16 cellular contexts compared by ENCODE assay signal in the genomic region with DNA sequence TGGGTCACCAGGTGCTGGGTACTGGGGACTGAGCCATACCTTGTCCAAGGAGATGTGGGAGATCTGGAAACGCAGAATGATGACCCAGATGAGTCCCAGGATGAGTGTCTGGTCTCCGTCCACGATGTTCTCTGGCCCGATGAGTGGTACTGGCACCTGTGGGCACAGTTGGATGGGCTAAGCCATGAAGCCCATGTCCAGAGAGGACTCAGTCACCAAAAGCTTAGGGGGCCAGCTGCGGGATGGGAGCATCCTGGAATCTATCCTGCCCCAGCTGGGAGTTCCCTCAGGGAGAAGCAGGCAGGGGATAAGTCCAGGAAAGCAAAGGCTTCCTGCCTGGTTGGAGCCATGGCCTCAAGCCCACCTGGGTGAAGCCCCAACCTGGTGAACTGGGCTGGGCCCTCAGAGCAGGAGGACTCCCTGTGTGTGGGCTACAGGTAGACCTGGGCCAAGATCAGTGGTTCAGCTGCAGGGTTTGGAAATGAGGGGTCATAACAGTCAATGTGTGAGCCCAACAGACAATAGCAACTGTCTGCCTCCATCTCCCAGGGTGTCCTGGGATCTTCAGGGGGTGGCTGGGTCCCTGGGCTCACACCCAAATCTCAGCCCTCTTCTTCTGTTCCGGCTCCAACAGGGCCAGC. TPM values are rescaled to one million over a fixed set of nuclear protein-coding genes. Genes with fewer than 3 reads are reported as not detected.
A peak's percentile ranks its signal among the peaks of the same experiment; 100 is the strongest.
DNase-seq lines count a peak whose midpoint lies in the region; ATAC-seq and TF ChIP-seq lines count a peak whose summit lies in the region.
"Had no signal": no experiment of that assay in that cellular context is flagged by ENCODE, and none has a peak within 500 bp of the region (broad histone marks: within the 10 kb centered on the region; RNA-seq: fewer than 3 reads in every experiment).

No MANE protein-coding gene starts in this region.

- H3K36me3 ChIP-seq in upper lobe of right lung, result no peaks in the 10 kb centered on the region
- H3K36me3 ChIP-seq: HAP-1 had no signal

- H3K27ac ChIP-seq in upper lobe of right lung, result no peak overlapping the region
- H3K27ac ChIP-seq: GM23248, KMS-11 had no signal

- peaks cover 15% of the 10 kb centered on the region for H3K4me1 ChIP-seq in upper lobe of right lung
- H3K4me1 ChIP-seq: HAP-1 had no signal

- H3K4me1 Mint-ChIP-seq in IgD-negative memory B cell, result peaks cover 14 to 23% (median 16%) of the 10 kb centered on the region in 3 donors
- peaks cover 16% of the 10 kb centered on the region for H3K4me1 Mint-ChIP-seq in activated T-helper 17 cell treated with anti-CD3 and anti-CD28 coated beads, Interleukin-2, amount 50 U/mL, for 72 hours
- H3K4me1 Mint-ChIP-seq in naive thymus-derived CD8-positive, alpha-beta T cell, result peaks cover 16 to 54% (median 46%) of the 10 kb centered on the region in 4 donors
- H3K4me1 Mint-ChIP-seq in activated naive CD4-positive, alpha-beta T cell treated with anti-CD3 and anti-CD28 coated beads for 36 hours (ENCODE audit: low read depth), result peaks cover 31% of the 10 kb centered on the region
- peaks cover 13% of the 10 kb centered on the region for H3K4me1 Mint-ChIP-seq in nephron progenitor cell

- TF ChIP-seq CTCF in upper lobe of right lung (IDR thresholded peaks at IDR 0.05) (no peak), nephron progenitor cell (IDR thresholded peaks at IDR 0.05) (no peak)

- no peak overlapping the region for H3K4me3 Mint-ChIP-seq in IgD-negative memory B cell
- no peak overlapping the region for H3K4me3 Mint-ChIP-seq in activated T-helper 17 cell treated with anti-CD3 and anti-CD28 coated beads, Interleukin-2, amount 50 U/mL, for 72 hours
- H3K4me3 Mint-ChIP-seq in naive thymus-derived CD8-positive, alpha-beta T cell, result no peak overlapping the region
- no peak overlapping the region for H3K4me3 Mint-ChIP-seq in activated naive CD4-positive, alpha-beta T cell treated with anti-CD3 and anti-CD28 coated beads for 36 hours
- no peak overlapping the region for H3K4me3 Mint-ChIP-seq in nephron progenitor cell
- H3K4me3 Mint-ChIP-seq: CD8-positive, alpha-beta T cell had no signal

- H3K27ac Mint-ChIP-seq in IgD-negative memory B cell (peak overlapping the region; percentile 56 to 65 (median 59)), nephron progenitor cell (no peak overlapping the region)
- H3K27ac Mint-ChIP-seq in activated T-helper 17 cell treated with anti-CD3 and anti-CD28 coated beads, Interleukin-2, amount 50 U/mL, for 72 hours, result peak overlapping the region; percentile 85
- peak overlapping the region in 7 of 10 donors; percentile 24 to 63 (median 43) for H3K27ac Mint-ChIP-seq in naive thymus-derived CD8-positive, alpha-beta T cell
- no peak overlapping the region for H3K27ac Mint-ChIP-seq in activated naive CD4-positive, alpha-beta T cell treated with anti-CD3 and anti-CD28 coated beads for 36 hours

- no peak for DNase-seq in naive thymus-derived CD8-positive, alpha-beta T cell
- DNase-seq in upper lobe of right lung, result peak; percentile 59
- no peak for DNase-seq in activated CD4-positive, alpha-beta T cell treated with anti-CD3 and anti-CD28 coated beads for 1 hour
- no peak for DNase-seq in activated naive CD4-positive, alpha-beta T cell treated with anti-CD3 and anti-CD28 coated beads for 36 hours
- DNase-seq in nephron progenitor cell, result no peak
- DNase-seq: CD8-positive, alpha-beta T cell; GM23248; NCI-H2081; NCI-H2171; NCI-H524 treated with DMSO at 0.1 percent for 48 hours; NCI-H82 had no signal

- H3K9me3 Mint-ChIP-seq in IgD-negative memory B cell (no peaks in the 10 kb centered on the region), nephron progenitor cell (no peaks in the 10 kb centered on the region)
- no peaks in the 10 kb centered on the region for H3K9me3 Mint-ChIP-seq in activated T-helper 17 cell treated with anti-CD3 and anti-CD28 coated beads, Interleukin-2, amount 50 U/mL, for 72 hours
- H3K9me3 Mint-ChIP-seq in naive thymus-derived CD8-positive, alpha-beta T cell, result no peaks in the 10 kb centered on the region
- H3K9me3 Mint-ChIP-seq in activated naive CD4-positive, alpha-beta T cell treated with anti-CD3 and anti-CD28 coated beads for 36 hours, result no peaks in the 10 kb centered on the region
- H3K9me3 Mint-ChIP-seq: CD8-positive, alpha-beta T cell had no signal

- no peaks in the 10 kb centered on the region for H3K27me3 ChIP-seq in upper lobe of right lung

- H3K36me3 Mint-ChIP-seq in IgD-negative memory B cell (no peaks in the 10 kb centered on the region), nephron progenitor cell (ENCODE audit: low read depth) (no peaks in the 10 kb centered on the region)
- H3K36me3 Mint-ChIP-seq in activated T-helper 17 cell treated with anti-CD3 and anti-CD28 coated beads, Interleukin-2, amount 50 U/mL, for 72 hours (ENCODE audit: low read depth), result no peaks in the 10 kb centered on the region
- H3K36me3 Mint-ChIP-seq in naive thymus-derived CD8-positive, alpha-beta T cell, result no peaks in the 10 kb centered on the region
- no peaks in the 10 kb centered on the region for H3K36me3 Mint-ChIP-seq in activated naive CD4-positive, alpha-beta T cell treated with anti-CD3 and anti-CD28 coated beads for 36 hours (ENCODE audit: low read depth)
- H3K36me3 Mint-ChIP-seq: CD8-positive, alpha-beta T cell had no signal

- POLR2A ChIA-PET in naive thymus-derived CD8-positive, alpha-beta T cell (lab: Charles Lee), result interaction anchor here (1.0 kb wide), 1 partner anchor 11 kb away, joined by 3 read pairs; no protein-coding TSS in a partner anchor

- H3K27me3 Mint-ChIP-seq in IgD-negative memory B cell (no peaks in the 10 kb centered on the region), nephron progenitor cell (ENCODE audit: low read depth, poor library complexity) (peaks cover 18% of the 10 kb centered on the region)
- no peaks in the 10 kb centered on the region for H3K27me3 Mint-ChIP-seq in activated T-helper 17 cell treated with anti-CD3 and anti-CD28 coated beads, Interleukin-2, amount 50 U/mL, for 72 hours
- H3K27me3 Mint-ChIP-seq in naive thymus-derived CD8-positive, alpha-beta T cell, result no peaks in the 10 kb centered on the region
- no peaks in the 10 kb centered on the region for H3K27me3 Mint-ChIP-seq in activated naive CD4-positive, alpha-beta T cell treated with anti-CD3 and anti-CD28 coated beads for 36 hours (ENCODE audit: low read depth)

- H3K4me3 ChIP-seq in upper lobe of right lung, result no peak overlapping the region
- H3K4me3 ChIP-seq: GM23248, HAP-1 had no signal

- ATAC-seq in activated T-helper 17 cell treated with anti-CD3 and anti-CD28 coated beads, Interleukin-2, amount 50 U/mL, for 72 hours (replicated peaks), result no peak
- no peak for ATAC-seq in naive thymus-derived CD8-positive, alpha-beta T cell
- ATAC-seq in upper lobe of right lung, result no peak
- ATAC-seq: CD8-positive, alpha-beta T cell; Right ventricle myocardium inferior had no signal

- intact Hi-C loops in upper lobe of right lung (cut with DNase I), result no loop called here
- intact Hi-C loops in activated naive CD4-positive, alpha-beta T cell treated with anti-CD3 and anti-CD28 coated beads for 36 hours (cut with micrococcal nuclease), result no loop called here

- H3K9me3 ChIP-seq in upper lobe of right lung, result no peaks in the 10 kb centered on the region
- H3K9me3 ChIP-seq: HAP-1 had no signal

- CTCF ChIA-PET in activated naive CD4-positive, alpha-beta T cell treated with anti-CD3 and anti-CD28 coated beads for 36 hours (lab: Charles Lee), result no interaction called here

RNA-seq across cellular contexts. Expression of a gene that starts 3.7 kb away (rescaled TPM):
- not detected for polyA plus RNA-seq in IgD-negative memory B cell
- 1 to 10 TPM; 2.4 to 4.9 TPM for total RNA-seq in activated T-helper 17 cell treated with anti-CD3 and anti-CD28 coated beads, Interleukin-2, amount 50 U/mL, for 72 hours
- under 1 TPM; 0.81 to 0.96 TPM for total RNA-seq in naive thymus-derived CD8-positive, alpha-beta T cell
- under 1 TPM in 1 of 3 donors, not detected in 2; 0.02 TPM for polyA plus RNA-seq in naive thymus-derived CD8-positive, alpha-beta T cell
- 1.9 TPM for total RNA-seq in upper lobe of right lung
- total RNA-seq in activated naive CD4-positive, alpha-beta T cell treated with anti-CD3 and anti-CD28 coated beads for 36 hours, result under 1 TPM; 0.17 to 0.32 TPM

RNA-seq across cellular contexts. Expression of a gene that starts 51.5 kb away (rescaled TPM):
- 1.3 TPM for polyA plus RNA-seq in IgD-negative memory B cell
- 1 to 10 TPM; 2.7 to 8.3 TPM for total RNA-seq in activated T-helper 17 cell treated with anti-CD3 and anti-CD28 coated beads, Interleukin-2, amount 50 U/mL, for 72 hours
- total RNA-seq in naive thymus-derived CD8-positive, alpha-beta T cell, result 10 to 100 TPM; 40.1 to 64.9 TPM
- polyA plus RNA-seq in naive thymus-derived CD8-positive, alpha-beta T cell, result 1 to 10 TPM in 2 of 3 donors, under 1 TPM in 1; 0.82 to 2.9 (median 1.1) TPM
- total RNA-seq in upper lobe of right lung, result 14.4 TPM
- total RNA-seq in activated naive CD4-positive, alpha-beta T cell treated with anti-CD3 and anti-CD28 coated beads for 36 hours, result 1 to 10 TPM; 9.0 to 9.7 TPM

Comparison
In these comparisons a context has a peak if more than half of its experiments do, and no peak if none do; other contexts are left out.
1. H3K27ac Mint-ChIP-seq: peak in IgD-negative memory B cell (3 of 3), activated T-helper 17 cell treated with anti-CD3 and anti-CD28 coated beads, Interleukin-2, amount 50 U/mL, for 72 hours (single experiment) and naive thymus-derived CD8-positive, alpha-beta T cell (7 of 10); none in activated naive CD4-positive, alpha-beta T cell treated with anti-CD3 and anti-CD28 coated beads for 36 hours (single experiment) and nephron progenitor cell (single experiment).